In genomic region chr9:16921855-16922254, GRCh38 we compare ENCODE assay signal across 16 cellular contexts. TPM values are rescaled to one million over a fixed set of nuclear protein-coding genes. Genes with fewer than 3 reads are reported as not detected.
DNase-seq lines count a peak whose midpoint lies in the region; ATAC-seq and TF ChIP-seq lines count a peak whose summit lies in the region.
"Had no signal": no experiment of that assay in that cellular context is flagged by ENCODE, and none has a peak within 500 bp of the region (broad histone marks: within the 10 kb centered on the region; RNA-seq: fewer than 3 reads in every experiment).

No MANE protein-coding gene starts in this region.

- dilution Hi-C loops in mammary epithelial cell (cut with HindIII; ENCODE audit: low sequenced_read_pairs), result no loop called here

- 80% methylated on average over 2 of the region's 3 CpGs for WGBS in mammary epithelial cell (ENCODE audit: low coverage, missing lambda C conversion rate)

- BruUV-seq in mammary epithelial cell (replicated peaks; lab: Mats Ljungman, UMichigan), result no TSS peak

- H3K27me3 ChIP-seq in mammary epithelial cell (ENCODE audit: insufficient read depth, low read length), result no peaks in the 10 kb centered on the region
- H3K27me3 ChIP-seq: BLaER1, body of pancreas, heart right ventricle, SJSA1 had no signal

- no peaks in the 10 kb centered on the region for H3K36me3 ChIP-seq in mammary epithelial cell (ENCODE audit: insufficient read depth, low read length)
- H3K36me3 ChIP-seq: BLaER1, heart right ventricle, SJSA1 had no signal

- in situ Hi-C loops in mammary epithelial cell (cut with MboI; ENCODE audit: low sequenced_read_pairs in 2 of 2), result no loop called here

- CTCF ChIA-PET in mammary epithelial cell (lab: Charles Lee; ENCODE audit: low non-redundant PET), result no interaction called here

- no peak overlapping the region for H2AFZ ChIP-seq in mammary epithelial cell (ENCODE audit: low read depth, low read length)

- no peak overlapping the region for H3K4me2 ChIP-seq in mammary epithelial cell (ENCODE audit: insufficient read depth, low read depth, low read length)
- H3K4me2 ChIP-seq: BLaER1 had no signal

- TF ChIP-seq CTCF in LNCAP (IDR thresholded peaks at IDR 0.05) (peak; percentile 9; the same call in 1 of the 2 replicates), mammary epithelial cell (conservative IDR thresholded peaks at IDR 0.05 in 1 of 2, IDR thresholded peaks at IDR 0.05 in 1 of 2; ENCODE audit: extremely low read depth in 1 of 2, insufficient read depth in 1 of 2, low read depth in 1 of 2, low read length in 2 of 2) (no peak)

- DNase-seq in Daoy (ENCODE audit: low read depth) (peak; percentile 54), mammary epithelial cell (peak; percentile 19), iris pigment epithelial cell (ENCODE audit: low read depth) (peak; percentile 10), T-helper 2 cell (no peak), erythroblast (lab: John Stamatoyannopoulos, UW) (no peak)
- DNase-seq: activated effector memory CD4-positive, alpha-beta T cell treated with anti-CD3 and anti-CD28 coated beads, Interleukin-2, amount 50 U/mL, for 16 hours; body of pancreas; heart right ventricle; NCI-H1694 treated with DMSO at 0.1 percent for 48 hours; NCI-H774 had no signal

- peaks cover 4% of the 10 kb centered on the region for H3K9me3 ChIP-seq in mammary epithelial cell (replicated peaks; ENCODE audit: insufficient read depth, low read length)
- H3K9me3 ChIP-seq: body of pancreas, SJSA1 had no signal

- no peaks in the 10 kb centered on the region for H4K20me1 ChIP-seq in mammary epithelial cell (ENCODE audit: insufficient read depth, low read length)
- H4K20me1 ChIP-seq: BLaER1 had no signal

- intact Hi-C loops in mammary epithelial cell (cut with micrococcal nuclease), result no loop called here

- H3K27ac ChIP-seq in mammary epithelial cell (ENCODE audit: insufficient read depth, low read depth, low read length), result no peak overlapping the region
- H3K27ac ChIP-seq: BLaER1, body of pancreas, heart right ventricle, SJSA1 had no signal

- ATAC-seq in GM21423 (IDR thresholded peaks at IDR 0.05; ENCODE audit: unreplicated experiment), result no peak
- no peak for ATAC-seq in HG03159 (IDR thresholded peaks at IDR 0.05; ENCODE audit: unreplicated experiment)
- ATAC-seq: body of pancreas, heart right ventricle had no signal

- no peak overlapping the region for H3K9ac ChIP-seq in mammary epithelial cell (ENCODE audit: insufficient read depth, low read length)
- H3K9ac ChIP-seq: BLaER1 had no signal

- H3K4me3 ChIP-seq in mammary epithelial cell (replicated peaks in 1 of 3; ENCODE audit: insufficient read depth in 1 of 3, low read depth in 2 of 3, low read length in 3 of 3), result no peak overlapping the region
- H3K4me3 ChIP-seq: BLaER1, body of pancreas, heart right ventricle, lung, SJSA1 had no signal

- no peaks in the 10 kb centered on the region for H3K4me1 ChIP-seq in mammary epithelial cell (ENCODE audit: insufficient read depth, low read length)
- H3K4me1 ChIP-seq: BLaER1, body of pancreas, heart right ventricle had no signal

- H3K79me2 ChIP-seq in mammary epithelial cell (ENCODE audit: insufficient read depth, low read length), result no peaks in the 10 kb centered on the region

- TF ChIP-seq POLR2A in erythroblast (IDR thresholded peaks at IDR 0.05; ENCODE audit: low read length), result no peak

RNA-seq across cellular contexts. Expression of gene BNC2, which starts 51.4 kb away (rescaled TPM):
- 4.2 and 6.7 TPM in 2 replicates for total RNA-seq in Daoy (2014; rRNA removed; shearing (Covaris generic))
- total RNA-seq in mammary epithelial cell, result under 1 TPM; 0.09 to 0.17 TPM
- 0.03 TPM for polyA plus RNA-seq in mammary epithelial cell
- not detected for polyA minus RNA-seq in mammary epithelial cell

Comparison
In these comparisons a context has a peak if more than half of its experiments do, and no peak if none do; other contexts are left out.
1. DNase-seq: peak in Daoy (single experiment), mammary epithelial cell (single experiment) and iris pigment epithelial cell (single experiment); none in T-helper 2 cell (0 of 5) and erythroblast (0 of 2).